1 cellular context compared by ENCODE assay signal in genomic region chr4:39527296-39528055, GRCh38.
TF ChIP-seq lines count a peak whose summit lies in the region.

Gene UGDH, minus strand, starts transcription at chr4:39527439. Its CDS starts 5,927 bp downstream, at chr4:39521512.

TF ChIP-seq in K562, 482 proteins besides CTCF, POLR2A, EP300 and RAD21 (continued from another document and continues in another):
- TF ChIP-seq, protein P1, sequence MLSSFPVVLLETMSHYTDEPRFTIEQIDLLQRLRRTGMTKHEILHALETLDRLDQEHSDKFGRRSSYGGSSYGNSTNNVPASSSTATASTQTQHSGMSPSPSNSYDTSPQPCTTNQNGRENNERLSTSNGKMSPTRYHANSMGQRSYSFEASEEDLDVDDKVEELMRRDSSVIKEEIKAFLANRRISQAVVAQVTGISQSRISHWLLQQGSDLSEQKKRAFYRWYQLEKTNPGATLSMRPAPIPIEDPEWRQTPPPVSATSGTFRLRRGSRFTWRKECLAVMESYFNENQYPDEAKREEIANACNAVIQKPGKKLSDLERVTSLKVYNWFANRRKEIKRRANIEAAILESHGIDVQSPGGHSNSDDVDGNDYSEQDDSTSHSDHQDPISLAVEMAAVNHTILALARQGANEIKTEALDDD (IDR thresholded peaks at IDR 0.05): no peak
- TF ChIP-seq SP2 (IDR thresholded peaks at IDR 0.05; ENCODE audit: extremely low read depth, low read depth, low read length, poor library complexity, severe bottlenecking) (no peak), LARP7 (IDR thresholded peaks at IDR 0.05) (no peak), ESRRA (IDR thresholded peaks at IDR 0.05; ENCODE audit: borderline replicate concordance, low read depth) (peak; percentile 70; the same call in 1 of the 2 replicates), FUS (optimal IDR thresholded peaks at IDR 0.05; ENCODE audit: low read depth, low read length) (no peak), RBBP5 (IDR thresholded peaks at IDR 0.05; ENCODE audit: borderline replicate concordance, insufficient read depth, low read length, poor library complexity, severe bottlenecking) (peak; percentile 95), GABPB2 (CRISPR knock-in tag; conservative IDR thresholded peaks at IDR 0.05) (no peak), ETS2 (tag; IDR thresholded peaks at IDR 0.05; ENCODE audit: borderline replicate concordance, poor library complexity, severe bottlenecking) (no peak), BRD9 (IDR thresholded peaks at IDR 0.05; ENCODE audit: low read depth, partially characterized antibody) (no peak), RBM14 (IDR thresholded peaks at IDR 0.05; ENCODE audit: borderline replicate concordance, insufficient read depth, low read depth, low read length) (no peak), PHF20 (IDR thresholded peaks at IDR 0.05; ENCODE audit: partially characterized antibody) (peak; percentile 47), JUNB (CRISPR knock-in tag; conservative IDR thresholded peaks at IDR 0.05) (no peak), ZNF764 (CRISPR knock-in tag; IDR thresholded peaks at IDR 0.05; ENCODE audit: low read depth) (no peak), SREBF1 (IDR thresholded peaks at IDR 0.05; ENCODE audit: borderline replicate concordance, low read depth, low read length) (no peak; the same call in 1 of the 2 replicates), ZBTB43 (CRISPR knock-in tag; IDR thresholded peaks at IDR 0.05) (no peak), TARDBP (IDR thresholded peaks at IDR 0.05) (peak; percentile 83), HDAC3 (IDR thresholded peaks at IDR 0.05; ENCODE audit: borderline replicate concordance, partially characterized antibody) (no peak), CC2D1A (IDR thresholded peaks at IDR 0.05) (no peak), CHCHD3 (CRISPR knock-in tag; IDR thresholded peaks at IDR 0.05) (no peak), CGGBP1 (CRISPR knock-in tag; IDR thresholded peaks at IDR 0.05) (no peak), ARID1B (IDR thresholded peaks at IDR 0.05) (no peak), NR2C2 (CRISPR knock-in tag; IDR thresholded peaks at IDR 0.05) (peak; percentile 68; the same call in 1 of the 2 replicates), NR2C2 (tag; IDR thresholded peaks at IDR 0.05) (peak; percentile 80; the same call in 1 of the 2 replicates), CEBPZ (IDR thresholded peaks at IDR 0.05; ENCODE audit: borderline replicate concordance, low read depth, low read length) (no peak), HDAC2 (IDR thresholded peaks at IDR 0.05) (no peak), CBX2 (IDR thresholded peaks at IDR 0.05; ENCODE audit: insufficient read depth, low read length, poor library complexity, severe bottlenecking) (no peak), BRF1 (IDR thresholded peaks at IDR 0.05; ENCODE audit: borderline replicate concordance, extremely low read depth, insufficient read length) (no peak), RCOR1 (IDR thresholded peaks at IDR 0.05; ENCODE audit: borderline replicate concordance in 1 of 2, low read depth in 2 of 2, low read length in 2 of 2) (no peak; a peak in 2 of 4 replicates), SOX6 (IDR thresholded peaks at IDR 0.05) (no peak), C11orf30 (IDR thresholded peaks at IDR 0.05; ENCODE audit: low read depth) (peak; percentile 72), CXXC5 (CRISPR knock-in tag; IDR thresholded peaks at IDR 0.05) (peak; percentile 92), HCFC1 (IDR thresholded peaks at IDR 0.05; ENCODE audit: low read depth, low read length) (peak; percentile 63), NFIX (CRISPR knock-in tag; IDR thresholded peaks at IDR 0.05; ENCODE audit: low read depth) (no peak), MCM5 (IDR thresholded peaks at IDR 0.05; ENCODE audit: low read depth) (no peak), ZNF354B (CRISPR knock-in tag; IDR thresholded peaks at IDR 0.05) (no peak), NBN (IDR thresholded peaks at IDR 0.05; ENCODE audit: low read depth) (no peak), NELFE (IDR thresholded peaks at IDR 0.05; ENCODE audit: insufficient read depth, insufficient read length) (no peak)
- TF ChIP-seq, protein P2, sequence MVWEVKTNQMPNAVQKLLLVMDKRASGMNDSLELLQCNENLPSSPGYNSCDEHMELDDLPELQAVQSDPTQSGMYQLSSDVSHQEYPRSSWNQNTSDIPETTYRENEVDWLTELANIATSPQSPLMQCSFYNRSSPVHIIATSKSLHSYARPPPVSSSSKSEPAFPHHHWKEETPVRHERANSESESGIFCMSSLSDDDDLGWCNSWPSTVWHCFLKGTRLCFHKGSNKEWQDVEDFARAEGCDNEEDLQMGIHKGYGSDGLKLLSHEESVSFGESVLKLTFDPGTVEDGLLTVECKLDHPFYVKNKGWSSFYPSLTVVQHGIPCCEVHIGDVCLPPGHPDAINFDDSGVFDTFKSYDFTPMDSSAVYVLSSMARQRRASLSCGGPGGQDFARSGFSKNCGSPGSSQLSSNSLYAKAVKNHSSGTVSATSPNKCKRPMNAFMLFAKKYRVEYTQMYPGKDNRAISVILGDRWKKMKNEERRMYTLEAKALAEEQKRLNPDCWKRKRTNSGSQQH (CRISPR knock-in tag; IDR thresholded peaks at IDR 0.05): 0 out of 2 replicates have a peak, but pooled peaks have one; percentile 49
- TF ChIP-seq, protein P3, sequence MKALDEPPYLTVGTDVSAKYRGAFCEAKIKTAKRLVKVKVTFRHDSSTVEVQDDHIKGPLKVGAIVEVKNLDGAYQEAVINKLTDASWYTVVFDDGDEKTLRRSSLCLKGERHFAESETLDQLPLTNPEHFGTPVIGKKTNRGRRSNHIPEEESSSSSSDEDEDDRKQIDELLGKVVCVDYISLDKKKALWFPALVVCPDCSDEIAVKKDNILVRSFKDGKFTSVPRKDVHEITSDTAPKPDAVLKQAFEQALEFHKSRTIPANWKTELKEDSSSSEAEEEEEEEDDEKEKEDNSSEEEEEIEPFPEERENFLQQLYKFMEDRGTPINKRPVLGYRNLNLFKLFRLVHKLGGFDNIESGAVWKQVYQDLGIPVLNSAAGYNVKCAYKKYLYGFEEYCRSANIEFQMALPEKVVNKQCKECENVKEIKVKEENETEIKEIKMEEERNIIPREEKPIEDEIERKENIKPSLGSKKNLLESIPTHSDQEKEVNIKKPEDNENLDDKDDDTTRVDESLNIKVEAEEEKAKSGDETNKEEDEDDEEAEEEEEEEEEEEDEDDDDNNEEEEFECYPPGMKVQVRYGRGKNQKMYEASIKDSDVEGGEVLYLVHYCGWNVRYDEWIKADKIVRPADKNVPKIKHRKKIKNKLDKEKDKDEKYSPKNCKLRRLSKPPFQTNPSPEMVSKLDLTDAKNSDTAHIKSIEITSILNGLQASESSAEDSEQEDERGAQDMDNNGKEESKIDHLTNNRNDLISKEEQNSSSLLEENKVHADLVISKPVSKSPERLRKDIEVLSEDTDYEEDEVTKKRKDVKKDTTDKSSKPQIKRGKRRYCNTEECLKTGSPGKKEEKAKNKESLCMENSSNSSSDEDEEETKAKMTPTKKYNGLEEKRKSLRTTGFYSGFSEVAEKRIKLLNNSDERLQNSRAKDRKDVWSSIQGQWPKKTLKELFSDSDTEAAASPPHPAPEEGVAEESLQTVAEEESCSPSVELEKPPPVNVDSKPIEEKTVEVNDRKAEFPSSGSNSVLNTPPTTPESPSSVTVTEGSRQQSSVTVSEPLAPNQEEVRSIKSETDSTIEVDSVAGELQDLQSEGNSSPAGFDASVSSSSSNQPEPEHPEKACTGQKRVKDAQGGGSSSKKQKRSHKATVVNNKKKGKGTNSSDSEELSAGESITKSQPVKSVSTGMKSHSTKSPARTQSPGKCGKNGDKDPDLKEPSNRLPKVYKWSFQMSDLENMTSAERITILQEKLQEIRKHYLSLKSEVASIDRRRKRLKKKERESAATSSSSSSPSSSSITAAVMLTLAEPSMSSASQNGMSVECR (CRISPR knock-in tag; IDR thresholded peaks at IDR 0.05): peak; percentile 95
- TF ChIP-seq, protein P4, sequence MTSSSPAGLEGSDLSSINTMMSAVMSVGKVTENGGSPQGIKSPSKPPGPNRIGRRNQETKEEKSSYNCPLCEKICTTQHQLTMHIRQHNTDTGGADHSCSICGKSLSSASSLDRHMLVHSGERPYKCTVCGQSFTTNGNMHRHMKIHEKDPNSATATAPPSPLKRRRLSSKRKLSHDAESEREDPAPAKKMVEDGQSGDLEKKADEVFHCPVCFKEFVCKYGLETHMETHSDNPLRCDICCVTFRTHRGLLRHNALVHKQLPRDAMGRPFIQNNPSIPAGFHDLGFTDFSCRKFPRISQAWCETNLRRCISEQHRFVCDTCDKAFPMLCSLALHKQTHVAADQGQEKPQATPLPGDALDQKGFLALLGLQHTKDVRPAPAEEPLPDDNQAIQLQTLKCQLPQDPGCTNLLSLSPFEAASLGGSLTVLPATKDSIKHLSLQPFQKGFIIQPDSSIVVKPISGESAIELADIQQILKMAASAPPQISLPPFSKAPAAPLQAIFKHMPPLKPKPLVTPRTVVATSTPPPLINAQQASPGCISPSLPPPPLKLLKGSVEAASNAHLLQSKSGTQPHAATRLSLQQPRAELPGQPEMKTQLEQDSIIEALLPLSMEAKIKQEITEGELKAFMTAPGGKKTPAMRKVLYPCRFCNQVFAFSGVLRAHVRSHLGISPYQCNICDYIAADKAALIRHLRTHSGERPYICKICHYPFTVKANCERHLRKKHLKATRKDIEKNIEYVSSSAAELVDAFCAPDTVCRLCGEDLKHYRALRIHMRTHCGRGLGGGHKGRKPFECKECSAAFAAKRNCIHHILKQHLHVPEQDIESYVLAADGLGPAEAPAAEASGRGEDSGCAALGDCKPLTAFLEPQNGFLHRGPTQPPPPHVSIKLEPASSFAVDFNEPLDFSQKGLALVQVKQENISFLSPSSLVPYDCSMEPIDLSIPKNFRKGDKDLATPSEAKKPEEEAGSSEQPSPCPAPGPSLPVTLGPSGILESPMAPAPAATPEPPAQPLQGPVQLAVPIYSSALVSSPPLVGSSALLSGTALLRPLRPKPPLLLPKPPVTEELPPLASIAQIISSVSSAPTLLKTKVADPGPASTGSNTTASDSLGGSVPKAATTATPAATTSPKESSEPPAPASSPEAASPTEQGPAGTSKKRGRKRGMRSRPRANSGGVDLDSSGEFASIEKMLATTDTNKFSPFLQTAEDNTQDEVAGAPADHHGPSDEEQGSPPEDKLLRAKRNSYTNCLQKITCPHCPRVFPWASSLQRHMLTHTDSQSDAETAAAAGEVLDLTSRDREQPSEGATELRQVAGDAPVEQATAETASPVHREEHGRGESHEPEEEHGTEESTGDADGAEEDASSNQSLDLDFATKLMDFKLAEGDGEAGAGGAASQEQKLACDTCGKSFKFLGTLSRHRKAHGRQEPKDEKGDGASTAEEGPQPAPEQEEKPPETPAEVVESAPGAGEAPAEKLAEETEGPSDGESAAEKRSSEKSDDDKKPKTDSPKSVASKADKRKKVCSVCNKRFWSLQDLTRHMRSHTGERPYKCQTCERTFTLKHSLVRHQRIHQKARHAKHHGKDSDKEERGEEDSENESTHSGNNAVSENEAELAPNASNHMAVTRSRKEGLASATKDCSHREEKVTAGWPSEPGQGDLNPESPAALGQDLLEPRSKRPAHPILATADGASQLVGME (CRISPR knock-in tag; IDR thresholded peaks at IDR 0.05): peak; percentile 94; the same call in 1 of the 2 replicates
